Comparison of ENCODE assay signal across 1 cellular context in genomic region chr9:28120241-28121025, GRCh38.
TF ChIP-seq lines count a peak whose summit lies in the region.

No MANE protein-coding gene starts in this region.

TF ChIP-seq in H1, 55 proteins besides CTCF, POLR2A, EP300 and RAD21:
- TF ChIP-seq CEBPB (IDR thresholded peaks at IDR 0.05; ENCODE audit: low read depth, low read length) (peak; percentile 64), SRF (IDR thresholded peaks at IDR 0.05; ENCODE audit: low read depth, low read length) (no peak), SP1 (IDR thresholded peaks at IDR 0.05; ENCODE audit: low read depth, low read length) (no peak), EGR1 (IDR thresholded peaks at IDR 0.05; ENCODE audit: borderline replicate concordance, low read depth, low read length) (no peak), JUN (IDR thresholded peaks at IDR 0.05; ENCODE audit: low read depth, low read length) (no peak)
